In the genomic region with DNA sequence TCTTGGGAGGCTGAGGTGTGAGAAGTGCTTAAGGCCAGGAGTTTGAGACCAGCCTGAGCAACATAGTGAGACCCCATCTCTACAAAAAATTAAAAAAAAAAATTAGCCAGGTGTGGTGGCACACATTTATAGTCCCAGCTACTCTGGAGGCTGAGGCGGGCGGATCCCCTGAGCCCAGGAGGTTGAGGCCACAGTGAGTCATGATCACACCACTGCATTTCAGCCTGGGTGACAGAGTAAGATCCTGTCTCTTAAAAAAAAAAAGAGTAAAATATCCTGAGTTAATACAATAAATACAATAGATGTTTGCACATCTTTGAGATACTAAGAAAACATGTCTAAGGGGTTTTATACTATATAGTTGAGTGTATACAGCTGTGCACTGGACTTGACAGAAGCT, we compare ENCODE assay signal across 9 cellular contexts. TPM values are rescaled to one million over a fixed set of nuclear protein-coding genes. Genes with fewer than 3 reads are reported as not detected.
DNase-seq lines count a peak whose midpoint lies in the region; ATAC-seq and TF ChIP-seq lines count a peak whose summit lies in the region.
"Not testable (repeated sequence)": the region's sequence is repeated elsewhere in the genome, so short reads cannot be mapped to it uniquely, and the experiment has no call there.
"Had no signal": no experiment of that assay in that cellular context is flagged by ENCODE, and none has a peak within 500 bp of the region (broad histone marks: within the 10 kb centered on the region; RNA-seq: fewer than 3 reads in every experiment).

No MANE protein-coding gene starts in this region.

- DNase-seq in Daoy (ENCODE audit: low read depth) (peak; percentile 25), HK-2 (ENCODE audit: unreplicated experiment) (peak; percentile 10), PC-3 (peak; percentile 34), epithelial cell of esophagus (ENCODE audit: low read depth) (peak; percentile 47), glomerular visceral epithelial cell (ENCODE audit: extremely low spot score) (peak; percentile 3)
- DNase-seq in activated CD8-positive, alpha-beta T cell treated with anti-CD3 and anti-CD28 coated beads for 36 hours: peak; percentile 9

- ATAC-seq in PC-3: peak; percentile 77
- ATAC-seq in activated CD8-positive, alpha-beta T cell treated with anti-CD3 and anti-CD28 coated beads for 36 hours: not testable (repeated sequence)

- H3K27ac Mint-ChIP-seq in activated CD8-positive, alpha-beta T cell treated with anti-CD3 and anti-CD28 coated beads for 36 hours: not testable (repeated sequence)

- TF ChIP-seq CTCF in PC-3 (conservative IDR thresholded peaks at IDR 0.05; ENCODE audit: low read depth, low read length); activated CD8-positive, alpha-beta T cell treated with anti-CD3 and anti-CD28 coated beads for 36 hours (IDR thresholded peaks at IDR 0.05); epithelial cell of esophagus (IDR thresholded peaks at IDR 0.05; ENCODE audit: insufficient read depth, low read depth, low read length, missing control alignments): not testable (repeated sequence)

- H3K4me1 Mint-ChIP-seq in activated CD8-positive, alpha-beta T cell treated with anti-CD3 and anti-CD28 coated beads for 36 hours (ENCODE audit: low read depth): not testable (repeated sequence)

- not testable (repeated sequence) for H3K4me1 ChIP-seq in PC-3 (ENCODE audit: insufficient read depth, low read length)

- H3K4me3 Mint-ChIP-seq in activated CD8-positive, alpha-beta T cell treated with anti-CD3 and anti-CD28 coated beads for 36 hours: not testable (repeated sequence)

- not testable (repeated sequence) for H3K9ac ChIP-seq in PC-3 (ENCODE audit: low read length)

- BruUV-seq in PC-3 (replicated peaks; lab: Mats Ljungman, UMichigan): not testable (repeated sequence)

- intact Hi-C loops in PC-3 (cut with micrococcal nuclease); activated CD8-positive, alpha-beta T cell treated with anti-CD3 and anti-CD28 coated beads for 36 hours (cut with micrococcal nuclease): not testable (repeated sequence)

- not testable (repeated sequence) for H3K36me3 Mint-ChIP-seq in activated CD8-positive, alpha-beta T cell treated with anti-CD3 and anti-CD28 coated beads for 36 hours (ENCODE audit: low read depth)

- POLR2A ChIA-PET in PC-3 (lab: Charles Lee; ENCODE audit: unreplicated experiment); activated CD8-positive, alpha-beta T cell treated with anti-CD3 and anti-CD28 coated beads for 36 hours (lab: Charles Lee): not testable (repeated sequence)

- H3K36me3 ChIP-seq in PC-3 (ENCODE audit: low read depth, low read length): not testable (repeated sequence)

- H3K4me2 ChIP-seq in PC-3 (ENCODE audit: low read length): not testable (repeated sequence)

- not testable (repeated sequence) for H3K9me3 Mint-ChIP-seq in activated CD8-positive, alpha-beta T cell treated with anti-CD3 and anti-CD28 coated beads for 36 hours

- H3K9me3 ChIP-seq in PC-3 (ENCODE audit: low read length): not testable (repeated sequence)

- CTCF ChIA-PET in PC-3 (lab: Charles Lee): interaction anchor here (0.6 kb wide), 1 partner anchor 88 kb away, joined by 6 read pairs; no protein-coding TSS in a partner anchor
- CTCF ChIA-PET in activated CD8-positive, alpha-beta T cell treated with anti-CD3 and anti-CD28 coated beads for 36 hours (lab: Charles Lee): interaction anchor here (0.7 to 1.8 kb wide), 2 partner anchors 16 to 410 kb away, joined by 3 to 4 read pairs; no protein-coding TSS in a partner anchor

- H3K9me2 ChIP-seq in PC-3 (replicated peaks; ENCODE audit: low read length): not testable (repeated sequence)

- H3F3A ChIP-seq in PC-3 (ENCODE audit: low read length, unreplicated experiment): not testable (repeated sequence)

- H3K79me2 ChIP-seq in PC-3 (ENCODE audit: low read length): not testable (repeated sequence)

- not testable (repeated sequence) for H3K27ac ChIP-seq in PC-3 (ENCODE audit: low read length)

- H3K27me3 ChIP-seq in PC-3 (ENCODE audit: low read length): not testable (repeated sequence)

- not testable (repeated sequence) for H2AFZ ChIP-seq in PC-3 (ENCODE audit: low read length)

- H4K20me1 ChIP-seq in PC-3 (ENCODE audit: low read length): not testable (repeated sequence)

- not testable (repeated sequence) for H3K4me3 ChIP-seq in PC-3 (ENCODE audit: low read length); epithelial cell of esophagus (ENCODE audit: low read length)

- not testable (repeated sequence) for H3K27me3 Mint-ChIP-seq in activated CD8-positive, alpha-beta T cell treated with anti-CD3 and anti-CD28 coated beads for 36 hours

RNA-seq across cellular contexts. Expression of gene TSPYL6, which starts 38.6 kb away (rescaled TPM):
- not detected in 2 replicates for total RNA-seq in Daoy (2014; rRNA removed; shearing (Covaris generic))
- not detected in 2 replicates for total RNA-seq in PC-3 (2014; rRNA removed)
- not detected for total RNA-seq in activated CD8-positive, alpha-beta T cell treated with anti-CD3 and anti-CD28 coated beads for 36 hours
- total RNA-seq: CD4-positive, CD25-positive, alpha-beta regulatory T cell; CD8-positive, alpha-beta memory T cell; H7 had no signal
